In the genomic region with DNA sequence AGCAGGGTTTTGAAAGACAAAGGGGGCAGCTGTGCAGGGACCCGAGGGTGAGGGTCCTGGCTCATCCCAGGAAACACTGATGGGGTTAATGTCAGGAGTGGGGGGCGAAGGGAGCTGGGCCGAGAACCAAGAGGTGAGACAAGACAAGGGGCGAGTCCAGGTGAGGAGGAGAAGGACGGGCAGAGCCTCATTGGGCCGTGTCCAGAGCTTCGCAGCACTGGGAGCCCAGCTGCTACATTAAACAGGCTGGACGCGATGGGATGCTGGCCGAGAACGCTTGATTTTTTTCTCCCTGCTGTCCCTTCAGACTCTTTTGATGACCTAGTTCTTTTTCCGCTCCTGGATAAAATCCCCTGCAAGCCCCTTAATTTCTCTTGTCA, we compare ENCODE assay signal across 1 cellular context.
TF ChIP-seq lines count a peak whose summit lies in the region.

No MANE protein-coding gene starts in this region.

TF ChIP-seq in IMR-90, 13 proteins besides CTCF, POLR2A, EP300 and RAD21 (continued from another document):
- TF ChIP-seq, protein P1, sequence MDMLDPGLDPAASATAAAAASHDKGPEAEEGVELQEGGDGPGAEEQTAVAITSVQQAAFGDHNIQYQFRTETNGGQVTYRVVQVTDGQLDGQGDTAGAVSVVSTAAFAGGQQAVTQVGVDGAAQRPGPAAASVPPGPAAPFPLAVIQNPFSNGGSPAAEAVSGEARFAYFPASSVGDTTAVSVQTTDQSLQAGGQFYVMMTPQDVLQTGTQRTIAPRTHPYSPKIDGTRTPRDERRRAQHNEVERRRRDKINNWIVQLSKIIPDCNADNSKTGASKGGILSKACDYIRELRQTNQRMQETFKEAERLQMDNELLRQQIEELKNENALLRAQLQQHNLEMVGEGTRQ (IDR thresholded peaks at IDR 0.05; ENCODE audit: low read depth, low read length): no peak
- no peak for TF ChIP-seq RCOR1 (IDR thresholded peaks at IDR 0.05; ENCODE audit: insufficient replicate concordance, low read length)
- no peak for TF ChIP-seq CHD1 (IDR thresholded peaks at IDR 0.05; ENCODE audit: low read depth, low read length)
- TF ChIP-seq, protein P2, sequence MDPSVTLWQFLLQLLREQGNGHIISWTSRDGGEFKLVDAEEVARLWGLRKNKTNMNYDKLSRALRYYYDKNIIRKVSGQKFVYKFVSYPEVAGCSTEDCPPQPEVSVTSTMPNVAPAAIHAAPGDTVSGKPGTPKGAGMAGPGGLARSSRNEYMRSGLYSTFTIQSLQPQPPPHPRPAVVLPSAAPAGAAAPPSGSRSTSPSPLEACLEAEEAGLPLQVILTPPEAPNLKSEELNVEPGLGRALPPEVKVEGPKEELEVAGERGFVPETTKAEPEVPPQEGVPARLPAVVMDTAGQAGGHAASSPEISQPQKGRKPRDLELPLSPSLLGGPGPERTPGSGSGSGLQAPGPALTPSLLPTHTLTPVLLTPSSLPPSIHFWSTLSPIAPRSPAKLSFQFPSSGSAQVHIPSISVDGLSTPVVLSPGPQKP (IDR thresholded peaks at IDR 0.05; ENCODE audit: borderline replicate concordance, low read depth, low read length): no peak
- TF ChIP-seq CEBPB (IDR thresholded peaks at IDR 0.05; ENCODE audit: low read depth, low read length): no peak
- no peak for TF ChIP-seq RFX5 (IDR thresholded peaks at IDR 0.05; ENCODE audit: low read depth, low read length)
- no peak for TF ChIP-seq FOS (IDR thresholded peaks at IDR 0.05; ENCODE audit: low read depth, low read length)
